In the genomic region with DNA sequence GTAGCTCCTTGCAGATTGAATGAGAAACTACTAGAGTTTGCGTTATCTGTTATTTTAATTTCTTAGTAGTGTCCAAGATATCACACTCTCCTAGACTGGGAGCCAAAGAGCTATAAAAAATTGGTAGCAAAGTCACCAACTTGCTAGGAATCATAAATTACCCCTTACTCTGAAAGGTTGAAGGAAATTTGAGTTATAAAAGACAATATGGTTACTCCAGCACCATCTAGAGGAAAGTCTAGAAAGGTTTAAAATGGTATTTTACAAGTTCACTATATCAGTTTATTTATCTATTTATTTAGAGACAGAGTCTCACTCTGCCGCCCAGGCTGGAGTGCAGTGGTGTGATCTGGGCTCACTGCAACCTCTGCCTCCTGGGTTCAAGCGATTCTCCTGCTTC, we compare ENCODE assay signal across 9 cellular contexts.
DNase-seq lines count a peak whose midpoint lies in the region; ATAC-seq and TF ChIP-seq lines count a peak whose summit lies in the region.
"Had no signal": no experiment of that assay in that cellular context is flagged by ENCODE, and none has a peak within 500 bp of the region (broad histone marks: within the 10 kb centered on the region; RNA-seq: fewer than 3 reads in every experiment).

No MANE protein-coding gene starts in this region.

- peaks cover 6% of the 10 kb centered on the region for H3K36me3 Mint-ChIP-seq in progenitor cell of endocrine pancreas (ENCODE audit: insufficient read depth)
- no peaks in the 10 kb centered on the region for H3K36me3 Mint-ChIP-seq in endothelial cell (ENCODE audit: low read depth, unreplicated experiment)
- peaks cover 4 to 6% of the 10 kb centered on the region in 2 donors for H3K36me3 Mint-ChIP-seq in stimulated activated naive B cell treated with anti-CD40 and anti-IgM and Interleukin-4, amounts not matched to agents 10 μg/mL and 1 μg/mL and 100 μg/mL, for 72 hours

- no peak overlapping the region for H3K4me3 Mint-ChIP-seq in progenitor cell of endocrine pancreas (ENCODE audit: low read depth)
- no peak overlapping the region for H3K4me3 Mint-ChIP-seq in endothelial cell (ENCODE audit: unreplicated experiment)
- no peak overlapping the region for H3K4me3 Mint-ChIP-seq in stimulated activated naive B cell treated with anti-CD40 and anti-IgM and Interleukin-4, amounts not matched to agents 10 μg/mL and 1 μg/mL and 100 μg/mL, for 72 hours
- H3K4me3 Mint-ChIP-seq: activated T-cell treated with anti-CD3 and anti-CD28 coated beads, Interleukin-2, amount 50 U/mL, for 24 hours had no signal

- H3K36me3 ChIP-seq in left lung = peaks cover 0 to 7% of the 10 kb centered on the region in 2 donors

- H3K9me3 ChIP-seq in left lung = no peaks in the 10 kb centered on the region

- no peak overlapping the region for H3K27ac ChIP-seq in left lung

- no peak overlapping the region for H3K4me3 ChIP-seq in GM12864 (ENCODE audit: low read depth, low read length)
- H3K4me3 ChIP-seq in choroid plexus epithelial cell (ENCODE audit: low read depth, low read length) = no peak overlapping the region
- no peak overlapping the region for H3K4me3 ChIP-seq in left lung

- H3K9me3 Mint-ChIP-seq in progenitor cell of endocrine pancreas (ENCODE audit: low read depth) = no peaks in the 10 kb centered on the region
- H3K9me3 Mint-ChIP-seq in endothelial cell (ENCODE audit: unreplicated experiment) = no peaks in the 10 kb centered on the region
- H3K9me3 Mint-ChIP-seq in stimulated activated naive B cell treated with anti-CD40 and anti-IgM and Interleukin-4, amounts not matched to agents 10 μg/mL and 1 μg/mL and 100 μg/mL, for 72 hours = no peaks in the 10 kb centered on the region
- H3K9me3 Mint-ChIP-seq: activated T-cell treated with anti-CD3 and anti-CD28 coated beads, Interleukin-2, amount 50 U/mL, for 24 hours had no signal

- no peaks in the 10 kb centered on the region for H3K27me3 ChIP-seq in left lung

- ATAC-seq in left lung = no peak
- no peak for ATAC-seq in stimulated activated naive B cell treated with anti-CD40 and anti-IgM and Interleukin-4, amounts not matched to agents 10 μg/mL and 1 μg/mL and 100 μg/mL, for 72 hours (replicated peaks)

- intact Hi-C loops in left lung (cut with DNase I) = loop anchor here in 1 of 2 donors (10.0 kb wide), 1 partner anchor 229 kb away; no protein-coding TSS in a partner anchor

- peaks cover 35% of the 10 kb centered on the region for H3K4me1 Mint-ChIP-seq in progenitor cell of endocrine pancreas (ENCODE audit: low read depth)
- H3K4me1 Mint-ChIP-seq in endothelial cell (ENCODE audit: unreplicated experiment) = peaks cover 11% of the 10 kb centered on the region
- peaks cover 9 to 13% of the 10 kb centered on the region in 2 donors for H3K4me1 Mint-ChIP-seq in stimulated activated naive B cell treated with anti-CD40 and anti-IgM and Interleukin-4, amounts not matched to agents 10 μg/mL and 1 μg/mL and 100 μg/mL, for 72 hours

- TF ChIP-seq CTCF in GM12864 (IDR thresholded peaks at IDR 0.05; ENCODE audit: low read depth, low read length, missing control alignments) = peak; percentile 24
- TF ChIP-seq CTCF in choroid plexus epithelial cell (conservative IDR thresholded peaks at IDR 0.05; ENCODE audit: low read depth, low read length) = peak; percentile 42
- peak; percentile 39 for TF ChIP-seq CTCF in progenitor cell of endocrine pancreas (IDR thresholded peaks at IDR 0.05; ENCODE audit: unreplicated experiment)
- peak in 1 of 2 donors; percentile 31 for TF ChIP-seq CTCF in left lung (IDR thresholded peaks at IDR 0.05)
- TF ChIP-seq CTCF in endothelial cell (IDR thresholded peaks at IDR 0.05; ENCODE audit: unreplicated experiment) = no peak

- H3K27me3 Mint-ChIP-seq in progenitor cell of endocrine pancreas (no peaks in the 10 kb centered on the region), endothelial cell (ENCODE audit: unreplicated experiment) (no peaks in the 10 kb centered on the region)
- no peaks in the 10 kb centered on the region for H3K27me3 Mint-ChIP-seq in stimulated activated naive B cell treated with anti-CD40 and anti-IgM and Interleukin-4, amounts not matched to agents 10 μg/mL and 1 μg/mL and 100 μg/mL, for 72 hours
- H3K27me3 Mint-ChIP-seq: activated T-cell treated with anti-CD3 and anti-CD28 coated beads, Interleukin-2, amount 50 U/mL, for 24 hours had no signal

- no peak for DNase-seq in GM12864 (ENCODE audit: low read depth)
- peak; percentile 45 for DNase-seq in NCI-H1105 treated with DMSO at 0.1 percent for 48 hours (lab: John Stamatoyannopoulos, UW)
- DNase-seq in choroid plexus epithelial cell (ENCODE audit: low read depth) = peak; percentile 60
- no peak for DNase-seq in progenitor cell of endocrine pancreas (ENCODE audit: low spot score, unreplicated experiment)
- no peak for DNase-seq in left lung
- DNase-seq in endothelial cell (ENCODE audit: low spot score) = no peak
- no peak for DNase-seq in stimulated activated CD4-positive, alpha-beta T cell treated with anti-CD3 and anti-CD28 coated beads, Interleukin-4, amount 100 ng/mL, for 4 hours
- no peak for DNase-seq in stimulated activated naive B cell treated with anti-CD40 and anti-IgM and Interleukin-4, amounts not matched to agents 10 μg/mL and 1 μg/mL and 100 μg/mL, for 72 hours
- DNase-seq: activated T-cell treated with anti-CD3 and anti-CD28 coated beads, Interleukin-2, amount 50 U/mL, for 24 hours had no signal

- peaks cover 0 to 15% of the 10 kb centered on the region in 2 donors for H3K4me1 ChIP-seq in left lung

- H3K27ac Mint-ChIP-seq in progenitor cell of endocrine pancreas = peak overlapping the region; percentile 73
- H3K27ac Mint-ChIP-seq in endothelial cell (ENCODE audit: unreplicated experiment) = no peak overlapping the region
- H3K27ac Mint-ChIP-seq in stimulated activated naive B cell treated with anti-CD40 and anti-IgM and Interleukin-4, amounts not matched to agents 10 μg/mL and 1 μg/mL and 100 μg/mL, for 72 hours = no peak overlapping the region

Comparison
In these comparisons a context has a peak if more than half of its experiments do, and no peak if none do; other contexts are left out.
1. DNase-seq: peak in NCI-H1105 treated with DMSO at 0.1 percent for 48 hours (single experiment) and choroid plexus epithelial cell (single experiment); none in GM12864 (single experiment), progenitor cell of endocrine pancreas (single experiment), left lung (0 of 2), endothelial cell (single experiment), stimulated activated CD4-positive, alpha-beta T cell treated with anti-CD3 and anti-CD28 coated beads, Interleukin-4, amount 100 ng/mL, for 4 hours (0 of 2) and stimulated activated naive B cell treated with anti-CD40 and anti-IgM and Interleukin-4, amounts not matched to agents 10 μg/mL and 1 μg/mL and 100 μg/mL, for 72 hours (single experiment).